Comparison of ENCODE assay signal across 1 cellular context in genomic region chr9:112864413-112864812, GRCh38.
TF ChIP-seq lines count a peak whose summit lies in the region.

No MANE protein-coding gene starts in this region.

TF ChIP-seq in GM12878, 131 proteins besides CTCF, POLR2A, EP300 and RAD21 (continued from another document):
- TF ChIP-seq MLLT1 (IDR thresholded peaks at IDR 0.05): no peak
- TF ChIP-seq BCL11A (IDR thresholded peaks at IDR 0.05; ENCODE audit: low read depth, low read length): no peak
- TF ChIP-seq ZNF384 (IDR thresholded peaks at IDR 0.05; ENCODE audit: borderline replicate concordance, low read depth, low read length): no peak
- no peak for TF ChIP-seq TCF3 (IDR thresholded peaks at IDR 0.05; ENCODE audit: borderline replicate concordance, insufficient read depth, low read depth, low read length)
- no peak for TF ChIP-seq MYC (IDR thresholded peaks at IDR 0.05; ENCODE audit: insufficient read depth, insufficient read length, insufficient replicate concordance, low read length, severe bottlenecking)
- no peak for TF ChIP-seq IKZF1 (conservative IDR thresholded peaks at IDR 0.05)
- no peak for TF ChIP-seq SRF (IDR thresholded peaks at IDR 0.05; ENCODE audit: low read depth in 2 of 2, low read length in 2 of 2)
- no peak for TF ChIP-seq SMC3 (IDR thresholded peaks at IDR 0.05; ENCODE audit: borderline replicate concordance, low read length)
